ENCODE assay signal across 1 cellular context in the genomic region with DNA sequence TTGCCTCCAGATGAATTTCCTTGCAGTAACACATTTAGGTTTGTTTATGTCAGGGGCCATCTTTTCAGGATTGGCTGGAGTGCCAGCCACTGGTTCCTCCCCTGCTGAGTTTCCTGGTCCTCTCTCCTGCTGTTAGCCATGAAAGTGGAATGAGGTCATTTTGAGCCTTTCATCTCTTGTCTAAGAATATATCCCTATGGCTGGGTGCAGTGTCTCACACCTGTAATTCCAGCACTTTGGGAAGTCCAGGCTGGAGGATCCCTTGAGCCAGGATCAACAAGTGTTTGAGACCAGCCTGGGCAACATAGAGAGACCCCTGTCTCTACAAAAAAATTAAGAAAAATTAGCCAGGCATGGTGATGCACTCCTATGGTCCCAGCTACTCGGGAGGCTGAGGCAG.
A peak's percentile ranks its signal among the peaks of the same experiment; 100 is the strongest.
TF ChIP-seq lines count a peak whose summit lies in the region.

No MANE protein-coding gene starts in this region.

TF ChIP-seq in HEK293, 187 proteins besides CTCF, POLR2A, EP300 and RAD21 (continued from another document):
- TF ChIP-seq PRDM2 (tag by site-specific recombination; IDR thresholded peaks at IDR 0.05; ENCODE audit: borderline replicate concordance) = no peak
- no peak for TF ChIP-seq ZNF530 (tag by site-specific recombination; IDR thresholded peaks at IDR 0.05; ENCODE audit: low read depth)
- TF ChIP-seq OSR2 (tag by site-specific recombination; IDR thresholded peaks at IDR 0.05) = peak; percentile 88
- peak; percentile 74 for TF ChIP-seq ATF2 (tag by site-specific recombination; IDR thresholded peaks at IDR 0.05; ENCODE audit: low read depth)
- TF ChIP-seq GLIS1 (tag by site-specific recombination; IDR thresholded peaks at IDR 0.05) = peak; percentile 92
- no peak for TF ChIP-seq ZNF214 (tag by site-specific recombination; IDR thresholded peaks at IDR 0.05; ENCODE audit: borderline replicate concordance)
- TF ChIP-seq ZNF10 (tag by site-specific recombination; IDR thresholded peaks at IDR 0.05) = peak; percentile 90
- TF ChIP-seq PRDM10 (tag by site-specific recombination; IDR thresholded peaks at IDR 0.05) = peak; percentile 74
- peak; percentile 41; the same call in 1 of the 2 replicates for TF ChIP-seq ZNF558 (tag by site-specific recombination; IDR thresholded peaks at IDR 0.05)
- TF ChIP-seq ZNF629 (tag by site-specific recombination; IDR thresholded peaks at IDR 0.05) = peak; percentile 62
- TF ChIP-seq ZSCAN23 (tag by site-specific recombination; IDR thresholded peaks at IDR 0.05) = no peak
- TF ChIP-seq ZEB2 (tag by site-specific recombination; IDR thresholded peaks at IDR 0.05) = peak; percentile 66; the same call in 1 of the 2 replicates
- peak; percentile 80 for TF ChIP-seq SCRT1 (tag by site-specific recombination; IDR thresholded peaks at IDR 0.05; ENCODE audit: borderline replicate concordance)
- 0 out of 2 replicates have a peak, but pooled peaks have one; percentile 21 for TF ChIP-seq ZBTB20 (tag by site-specific recombination; IDR thresholded peaks at IDR 0.05)
- 0 out of 2 replicates have a peak, but pooled peaks have one; percentile 17 for TF ChIP-seq ZBTB17 (tag by site-specific recombination; IDR thresholded peaks at IDR 0.05)
- TF ChIP-seq ZBTB44 (tag by site-specific recombination; IDR thresholded peaks at IDR 0.05) = no peak
- peak; percentile 66; the same call in 1 of the 2 replicates for TF ChIP-seq TRIM28 (IDR thresholded peaks at IDR 0.05; ENCODE audit: borderline replicate concordance, low read length)
- peak; percentile 35; the same call in 1 of the 2 replicates for TF ChIP-seq ZNF335 (tag by site-specific recombination; conservative IDR thresholded peaks at IDR 0.05)
- peak; percentile 93 for TF ChIP-seq SCRT2 (tag by site-specific recombination; IDR thresholded peaks at IDR 0.05)
- TF ChIP-seq ZNF121 (tag by site-specific recombination; IDR thresholded peaks at IDR 0.05) = peak; percentile 57; the same call in 1 of the 2 replicates
- peak; percentile 71 for TF ChIP-seq PRDM1 (tag by site-specific recombination; IDR thresholded peaks at IDR 0.05)
- no peak for TF ChIP-seq HOXA7 (CRISPR knock-in tag; IDR thresholded peaks at IDR 0.05; ENCODE audit: borderline replicate concordance)
- TF ChIP-seq ZBTB7A (tag by site-specific recombination; IDR thresholded peaks at IDR 0.05; ENCODE audit: low read depth) = no peak
- TF ChIP-seq ZNF510 (tag by site-specific recombination; IDR thresholded peaks at IDR 0.05; ENCODE audit: insufficient replicate concordance) = no peak
- no peak for TF ChIP-seq ZNF518A (tag by site-specific recombination; conservative IDR thresholded peaks at IDR 0.05; ENCODE audit: low read depth)
- TF ChIP-seq ZNF16 (tag by site-specific recombination; IDR thresholded peaks at IDR 0.05; ENCODE audit: low read depth) = no peak
TF ChIP-seq in HEK293: peak in this region for 22.
